ENCODE assay signal across 8 cellular contexts in genomic region chr19:14005381-14006084, GRCh38. TPM values are rescaled to one million over a fixed set of nuclear protein-coding genes. Genes with fewer than 3 reads are reported as not detected.
DNase-seq lines count a peak whose midpoint lies in the region; TF ChIP-seq lines count a peak whose summit lies in the region.

No MANE protein-coding gene starts in this region.

- H3K4me1 ChIP-seq in OCI-LY1 (ENCODE audit: insufficient read depth, low read length, severe bottlenecking) (peaks cover 52% of the 10 kb centered on the region), mucosa of rectum (ENCODE audit: control insufficient read depth in 2 of 2, insufficient read depth in 2 of 2, low read length in 2 of 2) (peaks cover 17% of the 10 kb centered on the region in 2 donors)

- peak overlapping the region; percentile 92 for H3K27ac ChIP-seq in OCI-LY1 (ENCODE audit: low read depth, low read length, poor library complexity, severe bottlenecking)
- H3K27ac ChIP-seq in mucosa of rectum (ENCODE audit: low read depth in 2 of 2, low read length in 2 of 2), result peak overlapping the region; percentile 100

- H3K79me2 ChIP-seq in OCI-LY1 (ENCODE audit: insufficient read depth, low read length), result no peaks in the 10 kb centered on the region

- no peaks in the 10 kb centered on the region for H3K9me2 ChIP-seq in OCI-LY1 (ENCODE audit: low read depth, low read length)

- H3K36me3 ChIP-seq in OCI-LY1 (ENCODE audit: insufficient read depth, low read length), result no peaks in the 10 kb centered on the region
- H3K36me3 ChIP-seq in mucosa of rectum (ENCODE audit: control insufficient read depth in 2 of 2, insufficient read depth in 2 of 2, low read length in 2 of 2), result no peaks in the 10 kb centered on the region

- DNase-seq in AG09309 (ENCODE audit: low read depth) (no peak), HS-5 (ENCODE audit: low read depth) (peak; percentile 51), activated T-cell treated with anti-CD3 and anti-CD28 coated beads for 24 hours (ENCODE audit: low read depth) (peak; percentile 83), epithelial cell of proximal tubule (ENCODE audit: low read depth) (no peak)
- peak; percentile 87 to 94 for DNase-seq in stimulated activated CD8-positive, alpha-beta memory T cell treated with anti-CD3 and anti-CD28 coated beads, Interleukin-2, amount 100 ng/mL, for 48 hours (ENCODE audit: low read depth in 2 of 2)

- TF ChIP-seq CTCF in AG09309 (IDR thresholded peaks at IDR 0.05; ENCODE audit: control insufficient read depth, insufficient read depth, low read depth, low read length, missing control alignments) (no peak), OCI-LY1 (IDR thresholded peaks at IDR 0.05; ENCODE audit: low read length) (no peak), epithelial cell of proximal tubule (conservative IDR thresholded peaks at IDR 0.05; ENCODE audit: low read depth, low read length) (no peak)

- H3K9me3 ChIP-seq in OCI-LY1 (ENCODE audit: low read length) (no peaks in the 10 kb centered on the region), mucosa of rectum (ENCODE audit: control insufficient read depth in 2 of 2, low read length in 2 of 2) (no peaks in the 10 kb centered on the region)

- peak; percentile 80 for TF ChIP-seq POLR2A in GM19099 (IDR thresholded peaks at IDR 0.05; ENCODE audit: extremely low read depth, insufficient read length, low read depth)

- H3K4me2 ChIP-seq in OCI-LY1 (ENCODE audit: low read length), result peak overlapping the region; percentile 94

- H3K4me3 ChIP-seq in AG09309 (ENCODE audit: control insufficient read depth, low read depth, low read length) (peak overlapping the region; percentile 77), OCI-LY1 (ENCODE audit: low read depth, low read length, poor library complexity, severe bottlenecking) (peak overlapping the region; percentile 86), epithelial cell of proximal tubule (ENCODE audit: low read depth, low read length) (peak overlapping the region; percentile 86), mucosa of rectum (ENCODE audit: low read length in 2 of 2) (peak overlapping the region; percentile 70 to 72)

- no peaks in the 10 kb centered on the region for H4K20me1 ChIP-seq in OCI-LY1 (ENCODE audit: insufficient read depth, low read length)

- no peak overlapping the region for H2AFZ ChIP-seq in OCI-LY1 (ENCODE audit: low read length)

- H3K9ac ChIP-seq in OCI-LY1 (ENCODE audit: low read length) (peak overlapping the region; percentile 61), mucosa of rectum (ENCODE audit: low read depth in 1 of 2, low read length in 2 of 2) (peak overlapping the region; percentile 4 to 76)

- H3K27me3 ChIP-seq in OCI-LY1 (ENCODE audit: insufficient read depth, low read length) (no peaks in the 10 kb centered on the region), mucosa of rectum (ENCODE audit: control insufficient read depth in 2 of 2, insufficient read depth in 2 of 2, low read length in 2 of 2) (no peaks in the 10 kb centered on the region)

- no peaks in the 10 kb centered on the region; the same call in 1 of the 2 replicates for H3F3A ChIP-seq in OCI-LY1 (ENCODE audit: insufficient read depth, low read length)

RNA-seq across cellular contexts. Expression of gene RFX1, which starts 0.6 kb away (rescaled TPM):
- total RNA-seq in epithelial cell of proximal tubule, result 4.2 and 4.5 TPM in 2 replicates

RNA-seq across cellular contexts. Expression of gene RLN3, which starts 22.4 kb away (rescaled TPM):
- not detected in 2 replicates for total RNA-seq in epithelial cell of proximal tubule

RNA-seq across cellular contexts. Expression of gene IL27RA, which starts 26.0 kb away (rescaled TPM):
- 9.3 and 10.1 TPM in 2 replicates for total RNA-seq in epithelial cell of proximal tubule

RNA-seq across cellular contexts. Expression of gene DCAF15, which starts 53.2 kb away (rescaled TPM):
- 49.5 and 52.5 TPM in 2 replicates for total RNA-seq in epithelial cell of proximal tubule

RNA-seq across cellular contexts. Expression of gene PALM3, which starts 56.3 kb away (rescaled TPM):
- total RNA-seq in epithelial cell of proximal tubule, result 0.17 and 0.36 TPM in 2 replicates

Comparison
In these comparisons a context has a peak if more than half of its experiments do, and no peak if none do; other contexts are left out.
1. DNase-seq: peak in HS-5 (single experiment), activated T-cell treated with anti-CD3 and anti-CD28 coated beads for 24 hours (single experiment) and stimulated activated CD8-positive, alpha-beta memory T cell treated with anti-CD3 and anti-CD28 coated beads, Interleukin-2, amount 100 ng/mL, for 48 hours (2 of 2); none in AG09309 (single experiment) and epithelial cell of proximal tubule (single experiment).
2. Peak in every context shown above with its lines, with median percentiles within 50 percentile points of each other: H3K4me3 ChIP-seq.